Comparison of ENCODE assay signal across 15 cellular contexts in genomic region chr4:158816953-158817352, GRCh38. TPM values are rescaled to one million over a fixed set of nuclear protein-coding genes. Genes with fewer than 3 reads are reported as not detected.
DNase-seq lines count a peak whose midpoint lies in the region; ATAC-seq and TF ChIP-seq lines count a peak whose summit lies in the region.
"Had no signal": no experiment of that assay in that cellular context is flagged by ENCODE, and none has a peak within 500 bp of the region (broad histone marks: within the 10 kb centered on the region; RNA-seq: fewer than 3 reads in every experiment).

No MANE protein-coding gene starts in this region.

- TF ChIP-seq CTCF in Calu3 (IDR thresholded peaks at IDR 0.05; ENCODE audit: unreplicated experiment) (no peak), colonic mucosa (IDR thresholded peaks at IDR 0.05) (no peak), MCF 10A (IDR thresholded peaks at IDR 0.05; ENCODE audit: unreplicated experiment) (no peak)

- no peaks in the 10 kb centered on the region for H3K9me3 ChIP-seq in colonic mucosa
- H3K9me3 ChIP-seq: gastroesophageal sphincter, ovary, spleen had no signal

- H3K27me3 Mint-ChIP-seq in Calu3 (ENCODE audit: unreplicated experiment) (no peaks in the 10 kb centered on the region), MCF 10A (ENCODE audit: insufficient read depth, unreplicated experiment) (no peaks in the 10 kb centered on the region)

- H3K4me3 ChIP-seq in colonic mucosa, result no peak overlapping the region
- H3K4me3 ChIP-seq: gastroesophageal sphincter, ovary, spleen had no signal

- BruUV-seq in Calu3 (replicated peaks; lab: Mats Ljungman, UMichigan) (no TSS peak), MCF 10A (replicated peaks; lab: Mats Ljungman, UMichigan) (no TSS peak)

- H3K9me3 Mint-ChIP-seq in Calu3 (ENCODE audit: low read depth, unreplicated experiment) (no peaks in the 10 kb centered on the region), MCF 10A (ENCODE audit: unreplicated experiment) (no peaks in the 10 kb centered on the region)
- H3K9me3 Mint-ChIP-seq: WTC11 had no signal

- H3K4me3 Mint-ChIP-seq in Calu3 (ENCODE audit: low read depth, unreplicated experiment) (peak overlapping the region; percentile 7), MCF 10A (ENCODE audit: unreplicated experiment) (no peak overlapping the region)
- H3K4me3 Mint-ChIP-seq: WTC11 had no signal

- POLR2A ChIA-PET in MCF 10A (lab: Yijun Ruan, JAX), result no interaction called here

- H3K9ac ChIP-seq in colonic mucosa (ENCODE audit: low read depth in 2 of 2, low read length in 2 of 2), result no peak overlapping the region

- CTCF ChIA-PET in Calu3 (lab: Charles Lee), result interaction anchor here (1.7 kb wide), 1 partner anchor 10 kb away, joined by 5 read pairs; no protein-coding TSS in a partner anchor
- CTCF ChIA-PET in MCF 10A (lab: Yijun Ruan, JAX), result interaction anchor here (0.6 kb wide), 2 partner anchors 9 to 11 kb away, joined by 3 to 4 read pairs; no protein-coding TSS in a partner anchor

- DNase-seq in Calu3, result no peak
- DNase-seq in KBM-7, result peak; percentile 28
- no peak for DNase-seq in colonic mucosa
- DNase-seq in GM19240 (ENCODE audit: insufficient read length, low spot score), result no peak
- DNase-seq in germinal center (ENCODE audit: low spot score), result no peak
- DNase-seq in MCF 10A (ENCODE audit: unreplicated experiment), result no peak
- DNase-seq in activated naive CD4-positive, alpha-beta T cell treated with anti-CD3 and anti-CD28 coated beads, Interleukin-2, amount 50 U/mL, for 16 hours, result no peak
- DNase-seq: activated CD8-positive, alpha-beta memory T cell treated with anti-CD3 and anti-CD28 coated beads, Interleukin-2, amount 50 U/mL, for 48 hours; central memory CD4-positive, alpha-beta T cell; NCI-H2081; ovary; spleen had no signal

- ATAC-seq in GM19452 (IDR thresholded peaks at IDR 0.05; ENCODE audit: unreplicated experiment), result peak; percentile 33

- H3K27ac ChIP-seq in colonic mucosa, result peak overlapping the region; percentile 78
- H3K27ac ChIP-seq: ovary had no signal

- H3K4me1 ChIP-seq in colonic mucosa, result peaks cover 13% of the 10 kb centered on the region

- intact Hi-C loops in Calu3 (cut with micrococcal nuclease; ENCODE audit: unreplicated experiment), result no loop called here
- intact Hi-C loops in colonic mucosa (cut with DNase I), result no loop called here
- intact Hi-C loops in MCF 10A (cut with micrococcal nuclease), result no loop called here

- H3K4me1 Mint-ChIP-seq in Calu3 (ENCODE audit: low read depth, unreplicated experiment), result peaks cover 75% of the 10 kb centered on the region
- H3K4me1 Mint-ChIP-seq in MCF 10A (ENCODE audit: insufficient read depth, unreplicated experiment), result peaks cover 2% of the 10 kb centered on the region

- in situ Hi-C loops in KBM-7 (cut with MboI; ENCODE audit: low pct_unique_long_range_greater_than_20kb, low sequenced_read_pairs), result no loop called here

- H3K36me3 ChIP-seq in colonic mucosa, result no peaks in the 10 kb centered on the region
- H3K36me3 ChIP-seq: gastroesophageal sphincter, ovary, spleen had no signal

- H3K27ac Mint-ChIP-seq in Calu3 (ENCODE audit: unreplicated experiment) (peak overlapping the region; percentile 68), MCF 10A (ENCODE audit: low read depth, unreplicated experiment) (no peak overlapping the region)
- H3K27ac Mint-ChIP-seq: WTC11 had no signal

- H3K36me3 Mint-ChIP-seq in Calu3 (ENCODE audit: insufficient read depth, unreplicated experiment) (peaks cover 19% of the 10 kb centered on the region), MCF 10A (ENCODE audit: insufficient read depth, unreplicated experiment) (no peaks in the 10 kb centered on the region)
- H3K36me3 Mint-ChIP-seq: WTC11 had no signal

- H3K27me3 ChIP-seq in colonic mucosa, result no peaks in the 10 kb centered on the region
- H3K27me3 ChIP-seq: gastroesophageal sphincter, ovary had no signal

RNA-seq across cellular contexts. Expression of gene FNIP2, which starts 48.1 kb away (rescaled TPM):
- total RNA-seq in Calu3 (2022) (35.3 and 38.7 TPM in 2 replicates), colonic mucosa (10 to 100 TPM; 56.2 to 89.6 TPM), MCF 10A (2022) (6.4 and 9.3 TPM in 2 replicates)
